Comparison of ENCODE assay signal across 1 cellular context in genomic region chr1:228339766-228340685, GRCh38.
TF ChIP-seq lines count a peak whose summit lies in the region.

No MANE protein-coding gene starts in this region.

TF ChIP-seq in K562, 482 proteins besides CTCF, POLR2A, EP300 and RAD21 (continued from another document):
- no peak for TF ChIP-seq DEAF1 (CRISPR knock-in tag; IDR thresholded peaks at IDR 0.05)
- no peak for TF ChIP-seq ZNF740 (CRISPR knock-in tag; IDR thresholded peaks at IDR 0.05)
- 0 out of 4 replicates have a peak, but pooled peaks of 1 of the 2 experiments have one; percentile 42 for TF ChIP-seq ZNF740 (tag; IDR thresholded peaks at IDR 0.05)
- no peak for TF ChIP-seq PTBP1 (IDR thresholded peaks at IDR 0.05; ENCODE audit: low read depth, low read length)
- no peak for TF ChIP-seq RBM17 (IDR thresholded peaks at IDR 0.05; ENCODE audit: borderline replicate concordance, low read depth, low read length)
- TF ChIP-seq KLF13 (tag; IDR thresholded peaks at IDR 0.05; ENCODE audit: borderline replicate concordance, low read depth): no peak
- no peak for TF ChIP-seq ZNF324 (CRISPR knock-in tag; IDR thresholded peaks at IDR 0.05)
